1 cellular context compared by ENCODE assay signal in genomic region chr13:28138756-28139470, GRCh38.
TF ChIP-seq lines count a peak whose summit lies in the region.

No MANE protein-coding gene starts in this region.

TF ChIP-seq in HepG2, 621 proteins besides CTCF, POLR2A, EP300 and RAD21 (continued from another document and continues in another):
- peak; percentile 3; the same call in 1 of the 2 replicates for TF ChIP-seq TBX2 (CRISPR knock-in tag; IDR thresholded peaks at IDR 0.05; ENCODE audit: borderline replicate concordance)
- peak; percentile 87 for TF ChIP-seq ZNF777 (CRISPR knock-in tag; IDR thresholded peaks at IDR 0.05)
- TF ChIP-seq ZNF44 (CRISPR knock-in tag; IDR thresholded peaks at IDR 0.05): no peak
- TF ChIP-seq RELA (CRISPR knock-in tag; IDR thresholded peaks at IDR 0.05): no peak
- TF ChIP-seq GABPB1 (CRISPR knock-in tag; IDR thresholded peaks at IDR 0.05): peak; percentile 34
- TF ChIP-seq ZNF747 (CRISPR knock-in tag; IDR thresholded peaks at IDR 0.05; ENCODE audit: borderline replicate concordance): 0 out of 2 replicates have a peak, but pooled peaks have one; percentile 42
- peak; percentile 20; the same call in 1 of the 2 replicates for TF ChIP-seq HOXA9 (CRISPR knock-in tag; IDR thresholded peaks at IDR 0.05; ENCODE audit: borderline replicate concordance)
- TF ChIP-seq ZFX (CRISPR knock-in tag; IDR thresholded peaks at IDR 0.05; ENCODE audit: low read depth): peak; percentile 90
- TF ChIP-seq ZNF687 (CRISPR knock-in tag; IDR thresholded peaks at IDR 0.05): peak; percentile 29; the same call in 1 of the 2 replicates
- peak; percentile 84 for TF ChIP-seq PRPF4 (IDR thresholded peaks at IDR 0.05; ENCODE audit: low read depth, low read length, poor library complexity, severe bottlenecking)
- TF ChIP-seq SRY (CRISPR knock-in tag; IDR thresholded peaks at IDR 0.05): peak; percentile 57
- 0 out of 2 replicates have a peak, but pooled peaks have one; percentile 36 for TF ChIP-seq MAF1 (CRISPR knock-in tag; IDR thresholded peaks at IDR 0.05; ENCODE audit: borderline replicate concordance)
- TF ChIP-seq ZNF639 (CRISPR knock-in tag; conservative IDR thresholded peaks at IDR 0.05): no peak
- TF ChIP-seq PLRG1 (conservative IDR thresholded peaks at IDR 0.05): no peak
- no peak for TF ChIP-seq HNF1A (IDR thresholded peaks at IDR 0.05; ENCODE audit: low read depth)
- TF ChIP-seq HNF1A (CRISPR knock-in tag; IDR thresholded peaks at IDR 0.05; ENCODE audit: borderline replicate concordance): 0 out of 2 replicates have a peak, but pooled peaks have one; percentile 16
- peak; percentile 45; the same call in 1 of the 2 replicates for TF ChIP-seq MAZ (IDR thresholded peaks at IDR 0.05; ENCODE audit: borderline replicate concordance, low read depth, low read length)
- no peak for TF ChIP-seq MAZ (CRISPR knock-in tag; IDR thresholded peaks at IDR 0.05; ENCODE audit: low read depth)
- TF ChIP-seq ZNF335 (CRISPR knock-in tag; IDR thresholded peaks at IDR 0.05): 0 out of 2 replicates have a peak, but pooled peaks have one; percentile 0
- no peak for TF ChIP-seq ISL2 (CRISPR knock-in tag; IDR thresholded peaks at IDR 0.05)
- no peak for TF ChIP-seq ZNF562 (CRISPR knock-in tag; IDR thresholded peaks at IDR 0.05; ENCODE audit: borderline replicate concordance)
- TF ChIP-seq MTA1 (CRISPR knock-in tag; IDR thresholded peaks at IDR 0.05; ENCODE audit: borderline replicate concordance): peak; percentile 32; the same call in 1 of the 2 replicates
- TF ChIP-seq TIGD3 (CRISPR knock-in tag; IDR thresholded peaks at IDR 0.05; ENCODE audit: borderline replicate concordance): no peak
- no peak for TF ChIP-seq CEBPB (IDR thresholded peaks at IDR 0.05; ENCODE audit: borderline replicate concordance, low read depth, low read length)
- peak; percentile 72 for TF ChIP-seq MAX (IDR thresholded peaks at IDR 0.05)
- TF ChIP-seq CBX1 (IDR thresholded peaks at IDR 0.05; ENCODE audit: low read depth): peak; percentile 34
- peak; percentile 28; the same call in 1 of the 2 replicates for TF ChIP-seq FOXC1 (CRISPR knock-in tag; IDR thresholded peaks at IDR 0.05; ENCODE audit: borderline replicate concordance)
- peak; percentile 48; the same call in 1 of the 2 replicates for TF ChIP-seq KDM5B (CRISPR knock-in tag; IDR thresholded peaks at IDR 0.05; ENCODE audit: borderline replicate concordance)
- TF ChIP-seq PHF8 (CRISPR knock-in tag; IDR thresholded peaks at IDR 0.05): peak; percentile 73
- TF ChIP-seq ZNF12 (CRISPR knock-in tag; IDR thresholded peaks at IDR 0.05): 0 out of 2 replicates have a peak, but pooled peaks have one; percentile 18
- peak in 1 of 2 experiments; percentile 35; a peak in 1 of 4 replicates for TF ChIP-seq KLF16 (CRISPR knock-in tag; IDR thresholded peaks at IDR 0.05)
- TF ChIP-seq HOXA5 (CRISPR knock-in tag; IDR thresholded peaks at IDR 0.05): peak; percentile 20; the same call in 1 of the 2 replicates
- 0 out of 2 replicates have a peak, but pooled peaks have one; percentile 35 for TF ChIP-seq HINFP (CRISPR knock-in tag; IDR thresholded peaks at IDR 0.05; ENCODE audit: low read depth)
- TF ChIP-seq ZHX1 (CRISPR knock-in tag; IDR thresholded peaks at IDR 0.05; ENCODE audit: low read depth): no peak
- TF ChIP-seq ZNF891 (CRISPR knock-in tag; IDR thresholded peaks at IDR 0.05): peak; percentile 40; the same call in 1 of the 2 replicates
- peak; percentile 91 for TF ChIP-seq ZFY (CRISPR knock-in tag; IDR thresholded peaks at IDR 0.05)
- TF ChIP-seq ZFAT (CRISPR knock-in tag; conservative IDR thresholded peaks at IDR 0.05): no peak
- peak; percentile 27 for TF ChIP-seq ASH2L (IDR thresholded peaks at IDR 0.05; ENCODE audit: insufficient read length, low read depth, low read length)
- 0 out of 2 replicates have a peak, but pooled peaks have one; percentile 19 for TF ChIP-seq MNT (IDR thresholded peaks at IDR 0.05)
- peak; percentile 26; the same call in 1 of the 2 replicates for TF ChIP-seq NR2C2 (CRISPR knock-in tag; IDR thresholded peaks at IDR 0.05; ENCODE audit: borderline replicate concordance)
